ENCODE assay signal across 22 cellular contexts in the genomic region with DNA sequence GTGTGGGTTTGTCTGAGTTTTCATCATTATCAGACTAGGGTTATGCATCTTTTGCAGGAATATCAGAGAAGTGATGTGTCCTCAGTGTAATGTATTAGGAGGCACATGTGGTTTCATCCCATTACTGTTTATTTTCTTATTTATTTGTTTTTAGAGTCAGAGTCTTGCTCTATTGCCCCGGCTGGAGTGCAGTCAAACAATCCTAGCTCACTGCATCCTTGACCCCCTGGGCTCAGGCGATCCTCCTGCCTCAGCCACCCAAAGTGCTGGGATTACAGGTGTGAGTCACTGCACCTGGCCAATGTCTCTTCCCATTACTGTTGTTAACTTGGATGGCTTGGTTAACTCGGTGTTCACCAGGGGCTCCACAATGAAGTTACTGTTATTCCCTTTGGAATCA.
A peak's percentile ranks its signal among the peaks of the same experiment; 100 is the strongest.
DNase-seq lines count a peak whose midpoint lies in the region; ATAC-seq, FAIRE-seq and TF ChIP-seq lines count a peak whose summit lies in the region.
"Had no signal": no experiment of that assay in that cellular context is flagged by ENCODE, and none has a peak within 500 bp of the region (broad histone marks: within the 10 kb centered on the region; RNA-seq: fewer than 3 reads in every experiment).

No MANE protein-coding gene starts in this region.

- peak overlapping the region in 2 of 3 experiments; percentile 26 to 65; a peak in 2 of 7 replicates for H3K27ac Mint-ChIP-seq in H9
- H3K27ac Mint-ChIP-seq in glutamatergic neuron (ENCODE audit: unreplicated experiment), result no peak overlapping the region
- H3K27ac Mint-ChIP-seq: CD4-positive, CD25-positive, alpha-beta regulatory T cell; CD8-positive, alpha-beta T cell; GM23338 had no signal

- H2BK15ac ChIP-seq in H9 (ENCODE audit: low read depth, low read length), result no peak overlapping the region

- H3K9me3 Mint-ChIP-seq in H9 (no peaks in the 10 kb centered on the region), glutamatergic neuron (ENCODE audit: unreplicated experiment) (no peaks in the 10 kb centered on the region)
- H3K9me3 Mint-ChIP-seq: CD8-positive, alpha-beta T cell; GM23338 had no signal

- H3K4me3 Mint-ChIP-seq in H9, result no peak overlapping the region
- H3K4me3 Mint-ChIP-seq in glutamatergic neuron (ENCODE audit: unreplicated experiment), result no peak overlapping the region
- H3K4me3 Mint-ChIP-seq: CD4-positive, CD25-positive, alpha-beta regulatory T cell; CD8-positive, alpha-beta T cell; GM23338 had no signal

- POLR2A ChIA-PET in HepG2 (lab: Yijun Ruan, JAX) (no interaction called here), K562 (lab: Yijun Ruan, JAX) (no interaction called here)

- in situ Hi-C loops in HepG2 (cut with HindIII; ENCODE audit: extremely low pct_ligation_motif_present, low pct_unique_long_range_greater_than_20kb) (no loop called here), K562 (cut with MboI) (no loop called here)

- no peak overlapping the region for H3K23ac ChIP-seq in H9 (ENCODE audit: insufficient read length, low read depth, low read length)

- H3K27ac ChIP-seq in HepG2 (ENCODE audit: extremely low read length, insufficient read depth, low read length) (no peak overlapping the region), right lobe of liver (no peak overlapping the region), H9 (ENCODE audit: insufficient read length, low read depth, low read length) (no peak overlapping the region), K562 (ENCODE audit: extremely low read depth, low read depth, low read length) (no peak overlapping the region), psoas muscle (no peak overlapping the region), osteoblast (ENCODE audit: low read depth, low read length) (no peak overlapping the region)
- H3K27ac ChIP-seq: BLaER1, C4-2B had no signal

- no peak overlapping the region for H3K4me2 ChIP-seq in HepG2 (ENCODE audit: low read depth, low read length)
- H3K4me2 ChIP-seq in H9 (ENCODE audit: insufficient read depth, insufficient read length, low read length), result no peak overlapping the region
- H3K4me2 ChIP-seq in K562 (ENCODE audit: insufficient read depth, low read length), result no peak overlapping the region
- no peak overlapping the region for H3K4me2 ChIP-seq in osteoblast (ENCODE audit: insufficient read depth, low read length)
- H3K4me2 ChIP-seq: BLaER1, GM23338 had no signal

- H3K9ac ChIP-seq in HepG2 (ENCODE audit: insufficient read depth, low read depth, low read length), result no peak overlapping the region
- no peak overlapping the region for H3K9ac ChIP-seq in H9 (ENCODE audit: extremely low read depth, insufficient read length, low read length)
- H3K9ac ChIP-seq in K562 (ENCODE audit: insufficient read depth in 1 of 2, low read depth in 2 of 2, low read length in 2 of 2), result no peak overlapping the region
- H3K9ac ChIP-seq: BLaER1 had no signal

- H3K4ac ChIP-seq in H9 (ENCODE audit: low read depth, low read length), result no peak overlapping the region

- H3K27me3 Mint-ChIP-seq in H9 (ENCODE audit: low read depth) (no peaks in the 10 kb centered on the region), glutamatergic neuron (ENCODE audit: unreplicated experiment) (no peaks in the 10 kb centered on the region)

- H3K18ac ChIP-seq in H9 (ENCODE audit: insufficient read length, low read depth, low read length), result no peak overlapping the region

- BruUV-seq in HepG2 (replicated peaks; lab: Mats Ljungman, UMichigan), result no TSS peak
- BruUV-seq in K562 (replicated peaks; lab: Mats Ljungman, UMichigan), result no TSS peak

- H3K4me3 ChIP-seq in HepG2 (replicated peaks in 1 of 3; ENCODE audit: insufficient read depth in 1 of 3, low read depth in 2 of 3, low read length in 3 of 3), result no peak overlapping the region
- no peak overlapping the region for H3K4me3 ChIP-seq in right lobe of liver
- H3K4me3 ChIP-seq in K562, result no peak overlapping the region
- H3K4me3 ChIP-seq in psoas muscle, result no peak overlapping the region
- H3K4me3 ChIP-seq in osteoblast (ENCODE audit: insufficient read depth, low read length), result no peak overlapping the region
- H3K4me3 ChIP-seq: BLaER1, GM12878, GM23338, HAP-1 had no signal

- WGBS in HepG2 (ENCODE audit: low lambda C conversion rate), result 0% methylated on average over 3 of the region's 3 CpGs
- WGBS in right lobe of liver (ENCODE audit: insufficient coverage, low coverage, low lambda C conversion rate, missing lambda C conversion rate), result 53% methylated on average over 3 of the region's 3 CpGs
- WGBS in H9 (ENCODE audit: extremely low coverage, insufficient read length, low lambda C conversion rate), result no CpG with 5 or more reads among the region's 3 CpGs
- 59% methylated on average over 3 of the region's 3 CpGs for WGBS in K562 (ENCODE audit: insufficient coverage, low coverage, missing lambda C conversion rate)
- WGBS in psoas muscle, 3 donors, result 73 to 82% (median 78%) methylated on average over 3 of the region's 3 CpGs

- no peak overlapping the region for H4K8ac ChIP-seq in H9 (replicated peaks; ENCODE audit: insufficient read length, low read depth, low read length)

- no peak for FAIRE-seq in HepG2 (lab: Jason Lieb, UNC)
- FAIRE-seq in K562 (lab: Jason Lieb, UNC), result no peak
- FAIRE-seq: D721Med, GM12878, GM18507 had no signal

- no peak overlapping the region for H3T11ph ChIP-seq in H9 (ENCODE audit: low read length)

- no peaks in the 10 kb centered on the region for H3K79me1 ChIP-seq in H9 (ENCODE audit: insufficient read depth, low read depth, low read length, poor library complexity, severe bottlenecking)

- H3K27me3 ChIP-seq in HepG2 (ENCODE audit: control insufficient read depth in 1 of 2, insufficient read depth in 2 of 2, low read length in 2 of 2) (peaks cover 0 to 7% of the 10 kb centered on the region in 2 experiments; a peak in 2 of 5 replicates), right lobe of liver (no peaks in the 10 kb centered on the region), H9 (ENCODE audit: insufficient read depth, low read length) (no peaks in the 10 kb centered on the region), K562 (ENCODE audit: control insufficient read depth in 2 of 2, insufficient read depth in 2 of 2, low read length in 2 of 2) (no peaks in the 10 kb centered on the region), psoas muscle (ENCODE audit: insufficient read depth in 3 of 3, low read length in 2 of 3) (no peaks in the 10 kb centered on the region), osteoblast (ENCODE audit: insufficient read depth, low read length) (peaks cover 4% of the 10 kb centered on the region)
- H3K27me3 ChIP-seq: BLaER1 had no signal

- no peak overlapping the region for H2BK20ac ChIP-seq in H9 (ENCODE audit: low read depth, low read length, poor library complexity, severe bottlenecking)

- TF ChIP-seq EP300 in HepG2 (IDR thresholded peaks at IDR 0.05; ENCODE audit: low read depth in 2 of 2, low read length in 2 of 2) (no peak), HepG2 (CRISPR knock-in tag; IDR thresholded peaks at IDR 0.05; ENCODE audit: borderline replicate concordance) (no peak), K562 (IDR thresholded peaks at IDR 0.05; ENCODE audit: low read length) (no peak)

- H3K9me3 ChIP-seq in HepG2 (ENCODE audit: low read length), result no peaks in the 10 kb centered on the region
- no peaks in the 10 kb centered on the region for H3K9me3 ChIP-seq in right lobe of liver
- H3K9me3 ChIP-seq in H9 (ENCODE audit: control insufficient read depth, low read depth, low read length), result no peaks in the 10 kb centered on the region
- H3K9me3 ChIP-seq in K562 (replicated peaks; ENCODE audit: control insufficient read depth, insufficient read depth, low read depth, low read length), result no peaks in the 10 kb centered on the region
- no peaks in the 10 kb centered on the region for H3K9me3 ChIP-seq in psoas muscle
- no peaks in the 10 kb centered on the region for H3K9me3 ChIP-seq in osteoblast (ENCODE audit: low read depth, low read length)
- H3K9me3 ChIP-seq: BLaER1, Caco-2, HAP-1 had no signal

- no peak for DNase-seq in HepG2 (ENCODE audit: low spot score)
- no peak for DNase-seq in right lobe of liver
- DNase-seq in H9, result no peak
- DNase-seq in K562 (ENCODE audit: extremely low read depth in 1 of 4, low spot score in 3 of 4), result no peak
- peak in 1 of 2 donors; percentile 29 for DNase-seq in psoas muscle
- DNase-seq in osteoblast (ENCODE audit: insufficient read length, low spot score, missing footprints), result no peak
- no peak for DNase-seq in NK-92 (lab: John Stamatoyannopoulos, UW; ENCODE audit: unreplicated experiment)
- DNase-seq in glutamatergic neuron, result no peak
- DNase-seq: Caco-2; CD4-positive, CD25-positive, alpha-beta regulatory T cell; CD8-positive, alpha-beta T cell; DMS 273 treated with DMSO at 0.1 percent for 48 hours; DMS79; EL; GDM1 had no signal

- TF ChIP-seq RAD21 in HepG2 (CRISPR knock-in tag; IDR thresholded peaks at IDR 0.05), result no peak
- TF ChIP-seq RAD21 in K562 (CRISPR knock-in tag; conservative IDR thresholded peaks at IDR 0.05 in 1 of 2, IDR thresholded peaks at IDR 0.05 in 1 of 2), result no peak

- peaks cover 4 to 6% of the 10 kb centered on the region in 2 experiments for H3K4me1 Mint-ChIP-seq in H9
- no peaks in the 10 kb centered on the region for H3K4me1 Mint-ChIP-seq in glutamatergic neuron (ENCODE audit: low read depth, unreplicated experiment)

- no peaks in the 10 kb centered on the region for H3K36me3 ChIP-seq in HepG2 (replicated peaks in 1 of 2; ENCODE audit: control insufficient read depth in 1 of 2, insufficient read depth in 2 of 2, low read length in 2 of 2)
- H3K36me3 ChIP-seq in right lobe of liver, result no peaks in the 10 kb centered on the region
- H3K36me3 ChIP-seq in K562 (ENCODE audit: control insufficient read depth, insufficient read depth, low read length), result no peaks in the 10 kb centered on the region
- H3K36me3 ChIP-seq in psoas muscle (ENCODE audit: insufficient read depth in 1 of 2, low read depth in 1 of 2), result peaks cover 0 to 98% of the 10 kb centered on the region in 2 donors
- H3K36me3 ChIP-seq in osteoblast (ENCODE audit: insufficient read depth, low read length), result no peaks in the 10 kb centered on the region
- H3K36me3 ChIP-seq: BLaER1, HAP-1 had no signal

- H4K91ac ChIP-seq in H9 (ENCODE audit: insufficient read length, low read depth, low read length), result no peak overlapping the region

- no peaks in the 10 kb centered on the region for H3K4me1 ChIP-seq in HepG2 (ENCODE audit: insufficient read depth, low read length)
- H3K4me1 ChIP-seq in right lobe of liver, result no peaks in the 10 kb centered on the region
- no peaks in the 10 kb centered on the region for H3K4me1 ChIP-seq in H9 (ENCODE audit: insufficient read depth, low read length)
- H3K4me1 ChIP-seq in K562 (replicated peaks in 1 of 2; ENCODE audit: control insufficient read depth in 2 of 2, insufficient read depth in 2 of 2, low read length in 2 of 2), result peaks cover 13 to 18% of the 10 kb centered on the region in 2 experiments; a peak in 4 of 5 replicates
- H3K4me1 ChIP-seq in psoas muscle, result no peaks in the 10 kb centered on the region
- no peaks in the 10 kb centered on the region for H3K4me1 ChIP-seq in osteoblast (ENCODE audit: insufficient read depth, low read length)
- H3K4me1 ChIP-seq: Caco-2 had no signal

- H2AK5ac ChIP-seq in H9 (ENCODE audit: insufficient read length, low read length), result no peak overlapping the region

- TF ChIP-seq CTCF in HepG2 (CRISPR knock-in tag; IDR thresholded peaks at IDR 0.05) (no peak), right lobe of liver (IDR thresholded peaks at IDR 0.05) (no peak), H9 (conservative IDR thresholded peaks at IDR 0.05) (no peak), K562 (IDR thresholded peaks at IDR 0.05 in 2 of 3, conservative IDR thresholded peaks at IDR 0.05 in 1 of 3; ENCODE audit: insufficient read depth in 2 of 3, low read depth in 1 of 3, low read length in 3 of 3) (no peak), psoas muscle (IDR thresholded peaks at IDR 0.05) (no peak), osteoblast (IDR thresholded peaks at IDR 0.05; ENCODE audit: extremely low read depth, low read depth, low read length) (no peak), glutamatergic neuron (IDR thresholded peaks at IDR 0.05; ENCODE audit: partially characterized antibody, unreplicated experiment) (no peak)

- CTCF ChIA-PET in HepG2 (lab: Yijun Ruan, JAX; ENCODE audit: low intra/inter-chr PET ratio, low total read pairs), result no interaction called here
- CTCF ChIA-PET in K562 (lab: Yijun Ruan, JAX; ENCODE audit: low intra/inter-chr PET ratio), result no interaction called here

- H3K14ac ChIP-seq in H9 (ENCODE audit: insufficient read depth, low read length), result no peak overlapping the region

- H4K20me1 ChIP-seq in HepG2 (ENCODE audit: insufficient read depth, low read length) (no peaks in the 10 kb centered on the region), H9 (ENCODE audit: control insufficient read depth, insufficient read depth, insufficient read length) (no peaks in the 10 kb centered on the region), K562 (replicated peaks; ENCODE audit: control insufficient read depth, insufficient read depth, low read length) (no peaks in the 10 kb centered on the region), osteoblast (ENCODE audit: insufficient read depth, low read length) (no peaks in the 10 kb centered on the region)
- H4K20me1 ChIP-seq: BLaER1 had no signal

- H2BK12ac ChIP-seq in H9 (ENCODE audit: insufficient read length, low read depth, low read length), result no peak overlapping the region

- H2AFZ ChIP-seq in HepG2 (ENCODE audit: low read length) (no peak overlapping the region), H9 (ENCODE audit: low read length) (no peak overlapping the region), K562 (ENCODE audit: low read depth, low read length) (peak overlapping the region; percentile 0; the same call in 1 of the 2 replicates), osteoblast (ENCODE audit: low read length) (no peak overlapping the region)
- H2AFZ ChIP-seq: GM23338 had no signal

- H3K9me1 ChIP-seq in K562 (ENCODE audit: control insufficient read depth, insufficient read depth, low read length), result no peaks in the 10 kb centered on the region

- H3K36me3 Mint-ChIP-seq in H9 (ENCODE audit: insufficient read depth in 1 of 3, low read depth in 3 of 3) (peaks cover 16 to 20% (median 19%) of the 10 kb centered on the region in 3 experiments; a peak in 6 of 7 replicates), glutamatergic neuron (ENCODE audit: unreplicated experiment) (no peaks in the 10 kb centered on the region)
- H3K36me3 Mint-ChIP-seq: CD8-positive, alpha-beta T cell had no signal

- H3K56ac ChIP-seq in H9 (ENCODE audit: insufficient read length, low read depth, low read length), result no peak overlapping the region

- no peak for ATAC-seq in HepG2
- no peak for ATAC-seq in right lobe of liver
- no peak for ATAC-seq in K562
- ATAC-seq in psoas muscle, result peak; percentile 20 to 37 (median 30)
- ATAC-seq: CD8-positive, alpha-beta T cell; GM12878; GM23338 had no signal

- TF ChIP-seq POLR2A in HepG2 (IDR thresholded peaks at IDR 0.05; ENCODE audit: insufficient read depth in 1 of 2, low read depth in 2 of 2, low read length in 2 of 2) (no peak), right lobe of liver (IDR thresholded peaks at IDR 0.05) (no peak), K562 (conservative IDR thresholded peaks at IDR 0.05) (no peak)

- H2BK120ac ChIP-seq in H9 (ENCODE audit: low read depth, low read length, poor library complexity, severe bottlenecking), result no peak overlapping the region

- no peak overlapping the region for H4K5ac ChIP-seq in H9 (ENCODE audit: insufficient read length, low read depth, low read length)

- H3K79me2 ChIP-seq in HepG2 (ENCODE audit: insufficient read depth, low read length) (no peaks in the 10 kb centered on the region), H9 (ENCODE audit: insufficient read depth, low read length) (no peaks in the 10 kb centered on the region), K562 (ENCODE audit: control insufficient read depth, insufficient read depth, low read length) (no peaks in the 10 kb centered on the region), osteoblast (ENCODE audit: insufficient read depth, low read length) (no peaks in the 10 kb centered on the region)

- no peak overlapping the region for H2BK5ac ChIP-seq in H9 (ENCODE audit: insufficient read length, low read length)

- intact Hi-C loops in HepG2 (cut with micrococcal nuclease; ENCODE audit: unreplicated experiment) (no loop called here), right lobe of liver (cut with DNase I) (no loop called here), K562 (cut with micrococcal nuclease) (no loop called here), psoas muscle (cut with DNase I) (no loop called here)

- H3K23me2 ChIP-seq in H9 (ENCODE audit: insufficient read length, low read depth, low read length, poor library complexity, severe bottlenecking), result no peaks in the 10 kb centered on the region

Comparison
In these comparisons a context has a peak if more than half of its experiments do, and no peak if none do; other contexts are left out.
1. ATAC-seq: peak in psoas muscle (4 of 4); none in HepG2 (single experiment), right lobe of liver (0 of 4) and K562 (single experiment).